ENCODE assay signal across 8 cellular contexts in the genomic region with DNA sequence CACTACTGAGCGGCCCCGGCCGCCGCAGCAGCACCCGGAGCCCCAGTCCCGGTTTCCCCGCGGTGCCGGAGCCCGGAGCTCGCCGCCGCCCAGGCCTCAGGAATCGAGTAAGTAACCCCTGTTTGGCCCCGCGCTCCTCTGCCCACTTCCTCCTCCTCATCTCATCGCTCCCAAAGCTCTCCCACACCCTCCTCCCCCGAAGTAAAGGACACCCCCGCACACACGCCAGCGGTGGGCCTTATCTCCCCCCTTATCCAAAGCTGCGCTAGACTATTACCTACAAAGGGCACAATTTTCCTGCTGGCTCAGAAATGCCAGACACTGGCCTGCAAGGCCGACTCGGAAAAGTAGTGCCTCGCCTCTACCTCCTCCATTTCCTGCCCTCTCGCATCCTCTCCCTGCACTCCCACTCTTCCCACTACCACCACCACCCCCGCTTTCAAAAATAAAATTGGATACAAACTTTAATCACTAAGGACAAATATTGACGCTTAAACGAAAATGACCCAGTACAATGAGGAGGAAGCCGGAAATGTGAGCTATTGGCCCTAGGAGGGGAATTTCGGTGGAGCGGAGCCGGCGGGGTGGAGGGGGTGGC. TPM values are rescaled to one million over a fixed set of nuclear protein-coding genes. Genes with fewer than 3 reads are reported as not detected.
DNase-seq lines count a peak whose midpoint lies in the region; ATAC-seq and TF ChIP-seq lines count a peak whose summit lies in the region.

No MANE protein-coding gene starts in this region.

- ATAC-seq in HG03354 (IDR thresholded peaks at IDR 0.05; ENCODE audit: poor library complexity, severe bottlenecking, unreplicated experiment) = peak; percentile 32
- ATAC-seq in naive B cell (ENCODE audit: low read depth in 2 of 2) = no peak
- no peak for ATAC-seq in GM18517 (IDR thresholded peaks at IDR 0.05; ENCODE audit: unreplicated experiment)
- no peak for ATAC-seq in HG02571 (IDR thresholded peaks at IDR 0.05; ENCODE audit: unreplicated experiment)

- H3K4me3 Mint-ChIP-seq in CD8-positive, alpha-beta memory T cell = peak overlapping the region in 5 of 7 donors; percentile 42 to 65 (median 55)
- H3K4me3 Mint-ChIP-seq in naive B cell = peak overlapping the region; percentile 40 to 89 (median 76)

- peaks cover 42 to 55% of the 10 kb centered on the region in 2 donors for H3K27me3 Mint-ChIP-seq in CD8-positive, alpha-beta memory T cell
- peaks cover 70 to 78% (median 70%) of the 10 kb centered on the region in 3 donors for H3K27me3 Mint-ChIP-seq in naive B cell

- H3K9me3 Mint-ChIP-seq in CD8-positive, alpha-beta memory T cell = peaks cover 4 to 43% (median 20%) of the 10 kb centered on the region in 5 donors
- H3K9me3 Mint-ChIP-seq in naive B cell = peaks cover 4 to 23% (median 12%) of the 10 kb centered on the region in 7 donors

- H3K4me1 ChIP-seq in CD8-positive, alpha-beta memory T cell (ENCODE audit: insufficient read depth, low read length) = no peaks in the 10 kb centered on the region
- H3K4me1 ChIP-seq in ascending aorta (peaks cover 6 to 8% of the 10 kb centered on the region in 2 donors), BE2C (no peaks in the 10 kb centered on the region)

- CTCF ChIA-PET in CD8-positive, alpha-beta memory T cell (lab: Charles Lee) = no interaction called here

- TF ChIP-seq CTCF in ascending aorta (IDR thresholded peaks at IDR 0.05) = no peak
- no peak for TF ChIP-seq CTCF in BE2C (IDR thresholded peaks at IDR 0.05; ENCODE audit: low read depth, low read length)

- H3K4me1 Mint-ChIP-seq in CD8-positive, alpha-beta memory T cell = peaks cover 0 to 15% (median 4%) of the 10 kb centered on the region in 3 donors
- H3K4me1 Mint-ChIP-seq in naive B cell = peaks cover 16 to 20% (median 18%) of the 10 kb centered on the region in 3 donors

- no peaks in the 10 kb centered on the region for H3K9me3 ChIP-seq in CD8-positive, alpha-beta memory T cell (ENCODE audit: low read length)
- H3K9me3 ChIP-seq in ascending aorta (no peaks in the 10 kb centered on the region), BE2C (no peaks in the 10 kb centered on the region)

- H3K27ac Mint-ChIP-seq in CD8-positive, alpha-beta memory T cell = no peak overlapping the region
- peak overlapping the region in 3 of 6 donors; percentile 30 to 90 (median 73) for H3K27ac Mint-ChIP-seq in naive B cell

- POLR2A ChIA-PET in CD8-positive, alpha-beta memory T cell (lab: Charles Lee) = no interaction called here

- peaks cover 11% of the 10 kb centered on the region for H3K27me3 ChIP-seq in CD8-positive, alpha-beta memory T cell (ENCODE audit: insufficient read depth, low read length, poor library complexity, severe bottlenecking)
- H3K27me3 ChIP-seq in ascending aorta (peaks cover 37% of the 10 kb centered on the region), BE2C (peaks cover 42% of the 10 kb centered on the region)

- H3K36me3 Mint-ChIP-seq in CD8-positive, alpha-beta memory T cell = peaks cover 0 to 2% (median 0%) of the 10 kb centered on the region in 3 donors
- peaks cover 0 to 16% of the 10 kb centered on the region in 2 donors for H3K36me3 Mint-ChIP-seq in naive B cell

- intact Hi-C loops in ascending aorta (cut with DNase I) = no loop called here

- no peaks in the 10 kb centered on the region for H3K36me3 ChIP-seq in CD8-positive, alpha-beta memory T cell (ENCODE audit: insufficient read depth, low read length)
- no peaks in the 10 kb centered on the region for H3K36me3 ChIP-seq in ascending aorta
- no peaks in the 10 kb centered on the region for H3K36me3 ChIP-seq in BE2C

- no peak for DNase-seq in CD8-positive, alpha-beta memory T cell
- DNase-seq in ascending aorta (ENCODE audit: low spot score in 2 of 2) (no peak), naive B cell (no peak), BE2C (no peak), DMS114 treated with DMSO at 0.1 percent for 48 hours (lab: John Stamatoyannopoulos, UW; ENCODE audit: unreplicated experiment) (no peak)

- peak overlapping the region; percentile 59 for H3K27ac ChIP-seq in CD8-positive, alpha-beta memory T cell (ENCODE audit: low read depth, low read length)
- H3K27ac ChIP-seq in ascending aorta = no peak overlapping the region

- H3K4me3 ChIP-seq in CD8-positive, alpha-beta memory T cell (ENCODE audit: low read length) = no peak overlapping the region
- H3K4me3 ChIP-seq in ascending aorta = peak overlapping the region; percentile 41 to 58
- H3K4me3 ChIP-seq in BE2C (ENCODE audit: low read depth, low read length) = no peak overlapping the region

RNA-seq across cellular contexts. Expression of gene FOXG1, which starts 0.6 kb away (rescaled TPM):
- not detected for total RNA-seq in CD8-positive, alpha-beta memory T cell
- polyA plus RNA-seq in CD8-positive, alpha-beta memory T cell = not detected
- total RNA-seq in ascending aorta = not detected
- polyA plus RNA-seq in naive B cell (ENCODE audit: low read depth in 6 of 6) = not detected
- polyA plus RNA-seq in BE2C (2012; ENCODE audit: insufficient read depth, insufficient read length, low read depth) = not detected

Comparison
In these comparisons a context has a peak if more than half of its experiments do, and no peak if none do; other contexts are left out.
1. H3K4me3 ChIP-seq: peak in ascending aorta (2 of 2); none in CD8-positive, alpha-beta memory T cell (single experiment) and BE2C (single experiment).